Comparison of ENCODE assay signal across 1 cellular context in the genomic region with DNA sequence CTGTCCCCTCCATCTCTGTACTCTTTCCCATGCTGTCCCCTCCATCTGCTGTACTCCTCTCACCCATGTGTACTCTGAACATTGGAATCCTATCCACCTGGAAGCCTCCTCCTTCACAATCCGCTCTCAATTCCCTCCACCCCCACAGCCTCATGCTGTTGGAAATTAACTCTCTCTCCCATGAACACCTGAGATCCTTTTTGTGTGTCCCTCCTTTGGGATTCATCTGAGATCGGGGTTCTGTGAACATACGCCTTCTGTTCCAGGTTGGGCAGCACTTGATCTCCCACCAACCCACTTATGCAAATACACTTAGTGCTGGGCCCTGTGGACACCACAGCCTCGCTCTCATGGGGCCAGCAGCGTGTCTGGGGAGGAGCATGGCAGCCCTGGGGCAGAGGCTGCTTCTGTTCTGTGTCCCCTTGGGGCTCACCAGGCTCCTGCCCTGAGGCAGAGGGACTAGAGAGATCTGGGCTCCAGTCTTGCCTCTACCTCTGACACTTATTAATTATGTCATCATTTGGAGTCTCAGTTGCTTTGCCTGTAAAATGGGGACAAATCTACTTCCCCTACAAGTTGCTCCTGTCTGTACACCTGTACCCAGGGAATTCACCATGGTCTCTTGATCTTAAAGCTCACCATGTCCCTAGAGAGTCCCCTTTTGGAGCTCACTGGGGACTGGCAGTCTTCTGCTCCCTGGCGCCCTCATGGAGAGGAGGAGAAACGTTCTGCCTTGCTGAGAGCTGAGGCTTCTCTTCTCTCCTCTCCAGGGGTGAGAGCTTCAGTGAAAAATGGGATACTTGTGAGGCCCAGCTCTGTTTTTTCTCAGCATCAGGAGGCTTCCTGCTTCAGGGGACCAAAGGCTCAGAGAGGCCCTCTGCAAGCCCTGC.
TF ChIP-seq lines count a peak whose summit lies in the region.

No MANE protein-coding gene starts in this region.

TF ChIP-seq in HepG2, 621 proteins besides CTCF, POLR2A, EP300 and RAD21 (continued from another document):
- TF ChIP-seq, protein P1, sequence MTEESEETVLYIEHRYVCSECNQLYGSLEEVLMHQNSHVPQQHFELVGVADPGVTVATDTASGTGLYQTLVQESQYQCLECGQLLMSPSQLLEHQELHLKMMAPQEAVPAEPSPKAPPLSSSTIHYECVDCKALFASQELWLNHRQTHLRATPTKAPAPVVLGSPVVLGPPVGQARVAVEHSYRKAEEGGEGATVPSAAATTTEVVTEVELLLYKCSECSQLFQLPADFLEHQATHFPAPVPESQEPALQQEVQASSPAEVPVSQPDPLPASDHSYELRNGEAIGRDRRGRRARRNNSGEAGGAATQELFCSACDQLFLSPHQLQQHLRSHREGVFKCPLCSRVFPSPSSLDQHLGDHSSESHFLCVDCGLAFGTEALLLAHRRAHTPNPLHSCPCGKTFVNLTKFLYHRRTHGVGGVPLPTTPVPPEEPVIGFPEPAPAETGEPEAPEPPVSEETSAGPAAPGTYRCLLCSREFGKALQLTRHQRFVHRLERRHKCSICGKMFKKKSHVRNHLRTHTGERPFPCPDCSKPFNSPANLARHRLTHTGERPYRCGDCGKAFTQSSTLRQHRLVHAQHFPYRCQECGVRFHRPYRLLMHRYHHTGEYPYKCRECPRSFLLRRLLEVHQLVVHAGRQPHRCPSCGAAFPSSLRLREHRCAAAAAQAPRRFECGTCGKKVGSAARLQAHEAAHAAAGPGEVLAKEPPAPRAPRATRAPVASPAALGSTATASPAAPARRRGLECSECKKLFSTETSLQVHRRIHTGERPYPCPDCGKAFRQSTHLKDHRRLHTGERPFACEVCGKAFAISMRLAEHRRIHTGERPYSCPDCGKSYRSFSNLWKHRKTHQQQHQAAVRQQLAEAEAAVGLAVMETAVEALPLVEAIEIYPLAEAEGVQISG (CRISPR knock-in tag; IDR thresholded peaks at IDR 0.05), result peak; percentile 29; the same call in 1 of the 2 replicates
- TF ChIP-seq ZNF460 (CRISPR knock-in tag; IDR thresholded peaks at IDR 0.05; ENCODE audit: borderline replicate concordance), result no peak
- no peak for TF ChIP-seq ZNF775 (CRISPR knock-in tag; IDR thresholded peaks at IDR 0.05; ENCODE audit: borderline replicate concordance)
